ENCODE assay signal across 13 cellular contexts in the genomic region with DNA sequence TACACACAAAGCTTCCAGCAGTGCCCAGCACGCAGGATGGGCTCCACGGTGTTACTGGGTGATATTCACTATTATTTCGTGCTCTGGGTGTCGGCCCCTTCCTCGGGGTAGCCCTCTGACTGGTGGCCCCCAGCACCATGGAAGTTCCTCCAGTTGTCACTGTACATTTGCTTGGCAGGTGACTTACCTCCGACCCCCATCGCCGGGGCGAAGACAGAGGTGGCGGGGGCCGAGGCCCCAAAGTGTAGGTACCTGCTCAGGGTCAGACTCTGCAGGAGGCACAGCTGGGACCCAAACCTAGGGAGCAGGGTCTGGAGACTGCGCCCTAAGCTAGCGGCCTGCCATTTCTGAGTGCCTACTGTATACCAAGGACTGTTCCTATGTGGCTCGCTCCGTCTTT.
DNase-seq lines count a peak whose midpoint lies in the region; TF ChIP-seq lines count a peak whose summit lies in the region.
"Had no signal": no experiment of that assay in that cellular context is flagged by ENCODE, and none has a peak within 500 bp of the region (broad histone marks: within the 10 kb centered on the region; RNA-seq: fewer than 3 reads in every experiment).

No MANE protein-coding gene starts in this region.

- H3K36me3 ChIP-seq in ascending aorta (peaks cover 21 to 39% of the 10 kb centered on the region in 2 donors), mucosa of rectum (ENCODE audit: control insufficient read depth in 2 of 2, insufficient read depth in 2 of 2, low read length in 2 of 2) (peaks cover 23 to 25% of the 10 kb centered on the region in 2 donors), BE2C (peaks cover 35% of the 10 kb centered on the region)

- H3K9me3 ChIP-seq in ascending aorta (no peaks in the 10 kb centered on the region), mucosa of rectum (ENCODE audit: control insufficient read depth in 2 of 2, low read length in 2 of 2) (no peaks in the 10 kb centered on the region), BE2C (no peaks in the 10 kb centered on the region)

- peaks cover 71% of the 10 kb centered on the region for H3K4me1 Mint-ChIP-seq in HFFc6 (ENCODE audit: low read depth)
- peaks cover 54% of the 10 kb centered on the region for H3K4me1 Mint-ChIP-seq in nephron progenitor cell

- no peak overlapping the region for H3K4me3 ChIP-seq in ascending aorta
- no peak overlapping the region for H3K4me3 ChIP-seq in mucosa of rectum (ENCODE audit: low read length in 2 of 2)
- no peak overlapping the region for H3K4me3 ChIP-seq in BE2C (ENCODE audit: low read depth, low read length)

- DNase-seq in HFFc6 (no peak), ascending aorta (ENCODE audit: low spot score in 2 of 2) (no peak), NCI-H526 (lab: John Stamatoyannopoulos, UW) (no peak), nephron progenitor cell (no peak), BE2C (no peak)
- DNase-seq: activated CD8-positive, alpha-beta memory T cell treated with anti-CD3 and anti-CD28 coated beads, Interleukin-2, amount 50 U/mL, for 48 hours; effector memory CD4-positive, alpha-beta T cell; NCI-H1930; NCI-H82; stimulated activated CD4-positive, alpha-beta T cell treated with anti-CD3 and anti-CD28 coated beads, Interleukin-2, amount 100 ng/mL, for 24 hours had no signal

- H3K27ac Mint-ChIP-seq in HFFc6 = peak overlapping the region; percentile 62; the same call in 1 of the 2 replicates
- no peak overlapping the region for H3K27ac Mint-ChIP-seq in nephron progenitor cell

- H3K9me3 Mint-ChIP-seq in HFFc6 (no peaks in the 10 kb centered on the region), nephron progenitor cell (no peaks in the 10 kb centered on the region)

- peak overlapping the region in 1 of 2 donors; percentile 58 for H3K9ac ChIP-seq in mucosa of rectum (ENCODE audit: low read depth in 1 of 2, low read length in 2 of 2)
- H3K9ac ChIP-seq: parathyroid adenoma had no signal

- H3K36me3 Mint-ChIP-seq in HFFc6 (ENCODE audit: low read depth) = peaks cover 15% of the 10 kb centered on the region; the same call in 1 of the 2 replicates
- no peaks in the 10 kb centered on the region for H3K36me3 Mint-ChIP-seq in nephron progenitor cell (ENCODE audit: low read depth)

- intact Hi-C loops in ascending aorta (cut with DNase I) = loop anchor here (1.0 to 5.0 kb wide), 2 partner anchors 28 to 173 kb away; a partner anchor contains a TSS

- TF ChIP-seq CTCF in HFFc6 (IDR thresholded peaks at IDR 0.05) (no peak), ascending aorta (IDR thresholded peaks at IDR 0.05) (no peak), nephron progenitor cell (IDR thresholded peaks at IDR 0.05) (no peak), BE2C (IDR thresholded peaks at IDR 0.05; ENCODE audit: low read depth, low read length) (no peak)

- H3K4me1 ChIP-seq in ascending aorta = peaks cover 45 to 78% of the 10 kb centered on the region in 2 donors
- peaks cover 53 to 60% of the 10 kb centered on the region in 2 donors for H3K4me1 ChIP-seq in mucosa of rectum (ENCODE audit: control insufficient read depth in 2 of 2, insufficient read depth in 2 of 2, low read length in 2 of 2)
- H3K4me1 ChIP-seq in BE2C = peaks cover 60% of the 10 kb centered on the region

- H3K27ac ChIP-seq in ascending aorta (peak overlapping the region; percentile 90 to 94), mucosa of rectum (ENCODE audit: low read depth in 2 of 2, low read length in 2 of 2) (peak overlapping the region; percentile 64 to 94), temporal lobe (ENCODE audit: low read depth, low read length) (peak overlapping the region; percentile 90)

- 0 out of 2 replicates have a peak overlapping the region, but pooled peaks have one; percentile 24 for H3K4me3 Mint-ChIP-seq in HFFc6
- H3K4me3 Mint-ChIP-seq in nephron progenitor cell = no peak overlapping the region

- H3K27me3 ChIP-seq in ascending aorta (no peaks in the 10 kb centered on the region), mucosa of rectum (ENCODE audit: control insufficient read depth in 2 of 2, insufficient read depth in 2 of 2, low read length in 2 of 2) (no peaks in the 10 kb centered on the region), BE2C (no peaks in the 10 kb centered on the region)

- H3K27me3 Mint-ChIP-seq in HFFc6 (ENCODE audit: insufficient read depth) (peaks cover 3% of the 10 kb centered on the region), nephron progenitor cell (ENCODE audit: low read depth, poor library complexity) (peaks cover 12% of the 10 kb centered on the region)
